1 cellular context compared by ENCODE assay signal in genomic region chr17:781920-782731, GRCh38.
TF ChIP-seq lines count a peak whose summit lies in the region.

Gene GLOD4, minus strand, starts transcription at chr17:782280. Its CDS starts 25 bp downstream, at chr17:782255.
Gene MRM3, plus strand, starts transcription at chr17:782353. Its CDS starts 26 bp downstream, at chr17:782379.

TF ChIP-seq in K562, 482 proteins besides CTCF, POLR2A, EP300 and RAD21 (continued from another document and continues in another):
- TF ChIP-seq POU5F1 (IDR thresholded peaks at IDR 0.05; ENCODE audit: borderline replicate concordance, low read depth, low read length, partially characterized antibody) (no peak), TBL1XR1 (IDR thresholded peaks at IDR 0.05; ENCODE audit: low read length in 2 of 2) (peak in 1 of 2 experiments; percentile 96; a peak in 2 of 4 replicates), MLLT1 (IDR thresholded peaks at IDR 0.05) (peak in 1 of 2 experiments; percentile 85; a peak in 2 of 4 replicates), CSDE1 (IDR thresholded peaks at IDR 0.05) (peak in 1 of 2 experiments; percentile 94; a peak in 2 of 4 replicates), NR2C2 (CRISPR knock-in tag; IDR thresholded peaks at IDR 0.05) (no peak; the same call in 1 of the 2 replicates), NR2C2 (tag; IDR thresholded peaks at IDR 0.05) (peak; percentile 84), ATF7 (IDR thresholded peaks at IDR 0.05) (peak; percentile 92), XRCC3 (IDR thresholded peaks at IDR 0.05) (no peak), GABPA (tag; conservative IDR thresholded peaks at IDR 0.05; ENCODE audit: low read depth) (no peak), KHSRP (IDR thresholded peaks at IDR 0.05) (peak; percentile 98), MEIS2 (IDR thresholded peaks at IDR 0.05; ENCODE audit: partially characterized antibody) (no peak), ZNF830 (CRISPR knock-in tag; IDR thresholded peaks at IDR 0.05) (no peak), SREBF1 (IDR thresholded peaks at IDR 0.05; ENCODE audit: borderline replicate concordance, low read depth, low read length) (no peak), ZNF212 (CRISPR knock-in tag; IDR thresholded peaks at IDR 0.05) (no peak), LCOR (CRISPR knock-in tag; IDR thresholded peaks at IDR 0.05) (peak; percentile 35; the same call in 1 of the 2 replicates), POLR3G (IDR thresholded peaks at IDR 0.05; ENCODE audit: extremely low read depth, insufficient read length, insufficient replicate concordance) (no peak), POLR2AphosphoS5 (IDR thresholded peaks at IDR 0.05; ENCODE audit: control insufficient read depth, insufficient read depth, low read depth, low read length) (peak; percentile 68), PHF8 (IDR thresholded peaks at IDR 0.05; ENCODE audit: borderline replicate concordance, low read length) (peak; percentile 91; the same call in 1 of the 2 replicates), ELF2 (CRISPR knock-in tag; IDR thresholded peaks at IDR 0.05) (no peak), MECOM (CRISPR knock-in tag; IDR thresholded peaks at IDR 0.05) (no peak), NR1H2 (CRISPR knock-in tag; IDR thresholded peaks at IDR 0.05) (no peak), GTF2F1 (IDR thresholded peaks at IDR 0.05; ENCODE audit: low read depth, low read length) (no peak), SPI1 (IDR thresholded peaks at IDR 0.05; ENCODE audit: borderline replicate concordance, low read depth, low read length) (no peak), RCOR1 (IDR thresholded peaks at IDR 0.05; ENCODE audit: borderline replicate concordance in 1 of 2, low read depth in 2 of 2, low read length in 2 of 2) (0 out of 4 replicates have a peak, but pooled peaks of 1 of the 2 experiments have one; percentile 7), PTTG1 (tag; IDR thresholded peaks at IDR 0.05; ENCODE audit: low read depth) (no peak), ZNF436 (CRISPR knock-in tag; IDR thresholded peaks at IDR 0.05) (no peak), POLR2H (tag; IDR thresholded peaks at IDR 0.05; ENCODE audit: low read depth) (peak; percentile 39; the same call in 1 of the 2 replicates), SAP30 (IDR thresholded peaks at IDR 0.05; ENCODE audit: borderline replicate concordance, insufficient read depth, low read depth, low read length, poor library complexity, severe bottlenecking) (peak; percentile 87), ZNF584 (CRISPR knock-in tag; IDR thresholded peaks at IDR 0.05; ENCODE audit: low read depth) (peak; percentile 71; the same call in 1 of the 2 replicates), TSC22D4 (tag; IDR thresholded peaks at IDR 0.05) (no peak), ZNF347 (CRISPR knock-in tag; IDR thresholded peaks at IDR 0.05; ENCODE audit: low read depth) (no peak), NFRKB (IDR thresholded peaks at IDR 0.05; ENCODE audit: low read depth) (no peak; the same call in 1 of the 2 replicates), HCFC1 (IDR thresholded peaks at IDR 0.05; ENCODE audit: low read depth, low read length) (peak; percentile 83), MCM3 (IDR thresholded peaks at IDR 0.05) (no peak), ZZZ3 (IDR thresholded peaks at IDR 0.05) (0 out of 2 replicates have a peak, but pooled peaks have one; percentile 40), PHF20 (IDR thresholded peaks at IDR 0.05; ENCODE audit: partially characterized antibody) (peak; percentile 94), ZNF431 (CRISPR knock-in tag; IDR thresholded peaks at IDR 0.05) (no peak; the same call in 1 of the 2 replicates), ZNF76 (CRISPR knock-in tag; IDR thresholded peaks at IDR 0.05; ENCODE audit: borderline replicate concordance) (no peak), SREBF2 (CRISPR knock-in tag; IDR thresholded peaks at IDR 0.05) (no peak), BHLHE40 (IDR thresholded peaks at IDR 0.05; ENCODE audit: low read length) (peak; percentile 87), KLF1 (tag; IDR thresholded peaks at IDR 0.05) (peak; percentile 37; the same call in 1 of the 2 replicates), BRCA1 (IDR thresholded peaks at IDR 0.05) (no peak), BRCA1 (CRISPR knock-in tag; IDR thresholded peaks at IDR 0.05) (no peak), MITF (IDR thresholded peaks at IDR 0.05) (peak; percentile 83), KDM2B (CRISPR knock-in tag; IDR thresholded peaks at IDR 0.05) (no peak), THAP12 (CRISPR knock-in tag; IDR thresholded peaks at IDR 0.05) (peak; percentile 10; the same call in 1 of the 2 replicates), USF1 (CRISPR knock-in tag; IDR thresholded peaks at IDR 0.05) (peak; percentile 70)
- TF ChIP-seq, protein P1, sequence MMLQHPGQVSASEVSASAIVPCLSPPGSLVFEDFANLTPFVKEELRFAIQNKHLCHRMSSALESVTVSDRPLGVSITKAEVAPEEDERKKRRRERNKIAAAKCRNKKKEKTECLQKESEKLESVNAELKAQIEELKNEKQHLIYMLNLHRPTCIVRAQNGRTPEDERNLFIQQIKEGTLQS (IDR thresholded peaks at IDR 0.05) = peak; percentile 83
- TF ChIP-seq, protein P1 (CRISPR knock-in tag; conservative IDR thresholded peaks at IDR 0.05) = no peak
- TF ChIP-seq, protein P2, sequence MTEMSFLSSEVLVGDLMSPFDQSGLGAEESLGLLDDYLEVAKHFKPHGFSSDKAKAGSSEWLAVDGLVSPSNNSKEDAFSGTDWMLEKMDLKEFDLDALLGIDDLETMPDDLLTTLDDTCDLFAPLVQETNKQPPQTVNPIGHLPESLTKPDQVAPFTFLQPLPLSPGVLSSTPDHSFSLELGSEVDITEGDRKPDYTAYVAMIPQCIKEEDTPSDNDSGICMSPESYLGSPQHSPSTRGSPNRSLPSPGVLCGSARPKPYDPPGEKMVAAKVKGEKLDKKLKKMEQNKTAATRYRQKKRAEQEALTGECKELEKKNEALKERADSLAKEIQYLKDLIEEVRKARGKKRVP (CRISPR knock-in tag; IDR thresholded peaks at IDR 0.05) = no peak
- TF ChIP-seq, protein P3, sequence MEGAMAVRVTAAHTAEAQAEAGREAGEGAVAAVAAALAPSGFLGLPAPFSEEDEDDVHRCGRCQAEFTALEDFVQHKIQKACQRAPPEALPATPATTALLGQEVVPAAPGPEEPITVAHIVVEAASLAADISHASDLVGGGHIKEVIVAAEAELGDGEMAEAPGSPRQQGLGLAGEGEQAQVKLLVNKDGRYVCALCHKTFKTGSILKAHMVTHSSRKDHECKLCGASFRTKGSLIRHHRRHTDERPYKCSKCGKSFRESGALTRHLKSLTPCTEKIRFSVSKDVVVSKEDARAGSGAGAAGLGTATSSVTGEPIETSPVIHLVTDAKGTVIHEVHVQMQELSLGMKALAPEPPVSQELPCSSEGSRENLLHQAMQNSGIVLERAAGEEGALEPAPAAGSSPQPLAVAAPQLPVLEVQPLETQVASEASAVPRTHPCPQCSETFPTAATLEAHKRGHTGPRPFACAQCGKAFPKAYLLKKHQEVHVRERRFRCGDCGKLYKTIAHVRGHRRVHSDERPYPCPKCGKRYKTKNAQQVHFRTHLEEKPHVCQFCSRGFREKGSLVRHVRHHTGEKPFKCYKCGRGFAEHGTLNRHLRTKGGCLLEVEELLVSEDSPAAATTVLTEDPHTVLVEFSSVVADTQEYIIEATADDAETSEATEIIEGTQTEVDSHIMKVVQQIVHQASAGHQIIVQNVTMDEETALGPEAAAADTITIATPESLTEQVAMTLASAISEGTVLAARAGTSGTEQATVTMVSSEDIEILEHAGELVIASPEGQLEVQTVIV (CRISPR knock-in tag; IDR thresholded peaks at IDR 0.05; ENCODE audit: borderline replicate concordance) = no peak
- TF ChIP-seq, protein P4, sequence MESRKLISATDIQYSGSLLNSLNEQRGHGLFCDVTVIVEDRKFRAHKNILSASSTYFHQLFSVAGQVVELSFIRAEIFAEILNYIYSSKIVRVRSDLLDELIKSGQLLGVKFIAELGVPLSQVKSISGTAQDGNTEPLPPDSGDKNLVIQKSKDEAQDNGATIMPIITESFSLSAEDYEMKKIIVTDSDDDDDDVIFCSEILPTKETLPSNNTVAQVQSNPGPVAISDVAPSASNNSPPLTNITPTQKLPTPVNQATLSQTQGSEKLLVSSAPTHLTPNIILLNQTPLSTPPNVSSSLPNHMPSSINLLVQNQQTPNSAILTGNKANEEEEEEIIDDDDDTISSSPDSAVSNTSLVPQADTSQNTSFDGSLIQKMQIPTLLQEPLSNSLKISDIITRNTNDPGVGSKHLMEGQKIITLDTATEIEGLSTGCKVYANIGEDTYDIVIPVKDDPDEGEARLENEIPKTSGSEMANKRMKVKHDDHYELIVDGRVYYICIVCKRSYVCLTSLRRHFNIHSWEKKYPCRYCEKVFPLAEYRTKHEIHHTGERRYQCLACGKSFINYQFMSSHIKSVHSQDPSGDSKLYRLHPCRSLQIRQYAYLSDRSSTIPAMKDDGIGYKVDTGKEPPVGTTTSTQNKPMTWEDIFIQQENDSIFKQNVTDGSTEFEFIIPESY (CRISPR knock-in tag; IDR thresholded peaks at IDR 0.05) = 0 out of 2 replicates have a peak, but pooled peaks have one; percentile 38
- TF ChIP-seq, protein P5, sequence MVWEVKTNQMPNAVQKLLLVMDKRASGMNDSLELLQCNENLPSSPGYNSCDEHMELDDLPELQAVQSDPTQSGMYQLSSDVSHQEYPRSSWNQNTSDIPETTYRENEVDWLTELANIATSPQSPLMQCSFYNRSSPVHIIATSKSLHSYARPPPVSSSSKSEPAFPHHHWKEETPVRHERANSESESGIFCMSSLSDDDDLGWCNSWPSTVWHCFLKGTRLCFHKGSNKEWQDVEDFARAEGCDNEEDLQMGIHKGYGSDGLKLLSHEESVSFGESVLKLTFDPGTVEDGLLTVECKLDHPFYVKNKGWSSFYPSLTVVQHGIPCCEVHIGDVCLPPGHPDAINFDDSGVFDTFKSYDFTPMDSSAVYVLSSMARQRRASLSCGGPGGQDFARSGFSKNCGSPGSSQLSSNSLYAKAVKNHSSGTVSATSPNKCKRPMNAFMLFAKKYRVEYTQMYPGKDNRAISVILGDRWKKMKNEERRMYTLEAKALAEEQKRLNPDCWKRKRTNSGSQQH (CRISPR knock-in tag; IDR thresholded peaks at IDR 0.05) = no peak
- TF ChIP-seq, protein P6, sequence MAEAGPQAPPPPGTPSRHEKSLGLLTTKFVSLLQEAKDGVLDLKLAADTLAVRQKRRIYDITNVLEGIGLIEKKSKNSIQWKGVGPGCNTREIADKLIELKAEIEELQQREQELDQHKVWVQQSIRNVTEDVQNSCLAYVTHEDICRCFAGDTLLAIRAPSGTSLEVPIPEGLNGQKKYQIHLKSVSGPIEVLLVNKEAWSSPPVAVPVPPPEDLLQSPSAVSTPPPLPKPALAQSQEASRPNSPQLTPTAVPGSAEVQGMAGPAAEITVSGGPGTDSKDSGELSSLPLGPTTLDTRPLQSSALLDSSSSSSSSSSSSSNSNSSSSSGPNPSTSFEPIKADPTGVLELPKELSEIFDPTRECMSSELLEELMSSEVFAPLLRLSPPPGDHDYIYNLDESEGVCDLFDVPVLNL (CRISPR knock-in tag; IDR thresholded peaks at IDR 0.05; ENCODE audit: low read depth) = peak; percentile 83
